In genomic region chr20:1278323-1278660, GRCh38 we compare ENCODE assay signal across 22 cellular contexts. TPM values are rescaled to one million over a fixed set of nuclear protein-coding genes. Genes with fewer than 3 reads are reported as not detected.
"Had no signal": no experiment of that assay in that cellular context is flagged by ENCODE, and none has a peak within 500 bp of the region (broad histone marks: within the 10 kb centered on the region; RNA-seq: fewer than 3 reads in every experiment).

No MANE protein-coding gene starts in this region.

- DNase-seq: Karpas-422, KBM-7, MG63, NCI-H1092, NCI-H1105 treated with DMSO at 0.1 percent for 48 hours, NCI-H1417 treated with DMSO at 0.1 percent for 48 hours, NCI-H146, NCI-H1694 treated with DMSO at 0.1 percent for 48 hours, NCI-H1930, NCI-H2081, NCI-H2107, NCI-H226, NCI-H446, NCI-H510A, NCI-H524 treated with DMSO at 0.1 percent for 48 hours, NCI-H69, NCI-H774, Right ventricle myocardium superior, SIG-M5 had no signal

- H3K4me3 ChIP-seq: MG63, SJSA1, SK-N-MC had no signal

- H3K27me3 ChIP-seq: MG63, SJSA1 had no signal

- H3K27ac ChIP-seq: HL-60, SJSA1, SK-N-MC had no signal

- H3K9me3 ChIP-seq: MG63, SJSA1 had no signal

- H3K36me3 ChIP-seq: MG63 had no signal

RNA-seq across cellular contexts. Expression of gene RAD21L1, which starts 52.4 kb away (rescaled TPM):
- total RNA-seq: Right ventricle myocardium superior had no signal
